In genomic region chr12:20549115-20549719, GRCh38 we compare ENCODE assay signal across 9 cellular contexts.
DNase-seq lines count a peak whose midpoint lies in the region; ATAC-seq and TF ChIP-seq lines count a peak whose summit lies in the region.
"Had no signal": no experiment of that assay in that cellular context is flagged by ENCODE, and none has a peak within 500 bp of the region (broad histone marks: within the 10 kb centered on the region; RNA-seq: fewer than 3 reads in every experiment).

No MANE protein-coding gene starts in this region.

- no peak overlapping the region for H3K4me3 ChIP-seq in cardiac muscle cell

- no peak for ATAC-seq in HG03469 (IDR thresholded peaks at IDR 0.05; ENCODE audit: unreplicated experiment)

- H3K36me3 ChIP-seq in cardiac muscle cell = no peaks in the 10 kb centered on the region

- peak; percentile 1 for DNase-seq in NCI-H2107 treated with DMSO at 0.1 percent for 48 hours (lab: John Stamatoyannopoulos, UW; ENCODE audit: unreplicated experiment)
- DNase-seq in NCI-H2107 (lab: John Stamatoyannopoulos, UW) = no peak
- peak; percentile 45 for DNase-seq in SK-N-DZ (ENCODE audit: low spot score)
- peak; percentile 45 to 73 for DNase-seq in cardiac muscle cell (ENCODE audit: low read depth in 1 of 2, low spot score in 1 of 2)
- DNase-seq in superior temporal gyrus (ENCODE audit: extremely low spot score) = peak; percentile 49
- no peak for DNase-seq in mucosa of gallbladder (ENCODE audit: low spot score)
- DNase-seq in GDM1 (lab: John Stamatoyannopoulos, UW) = no peak
- DNase-seq: CD8-positive, alpha-beta memory T cell had no signal

- H3K4me1 ChIP-seq in cardiac muscle cell (ENCODE audit: low read depth) = no peaks in the 10 kb centered on the region

- H3K27ac ChIP-seq in cardiac muscle cell = no peak overlapping the region

- no peaks in the 10 kb centered on the region for H3K9me3 ChIP-seq in cardiac muscle cell (ENCODE audit: low read depth)

- H3K27me3 ChIP-seq in cardiac muscle cell = no peaks in the 10 kb centered on the region

- TF ChIP-seq CTCF in cardiac muscle cell (IDR thresholded peaks at IDR 0.05; ENCODE audit: low read depth, low read length) = peak; percentile 76

Comparison
In these comparisons a context has a peak if more than half of its experiments do, and no peak if none do; other contexts are left out.
1. DNase-seq: peak in NCI-H2107 treated with DMSO at 0.1 percent for 48 hours (single experiment), SK-N-DZ (single experiment), cardiac muscle cell (2 of 2) and superior temporal gyrus (single experiment); none in NCI-H2107 (single experiment), mucosa of gallbladder (single experiment) and GDM1 (single experiment).